1 cellular context compared by ENCODE assay signal in genomic region chr19:56101746-56102535, GRCh38.
A peak's percentile ranks its signal among the peaks of the same experiment; 100 is the strongest.
TF ChIP-seq lines count a peak whose summit lies in the region.

No MANE protein-coding gene starts in this region.

TF ChIP-seq in HepG2, 621 proteins besides CTCF, POLR2A, EP300 and RAD21:
- TF ChIP-seq RBM22 (optimal IDR thresholded peaks at IDR 0.05; ENCODE audit: low read length) (peak; percentile 57), U2AF1 (optimal IDR thresholded peaks at IDR 0.05; ENCODE audit: low read depth, low read length) (no peak), AGO2 (optimal IDR thresholded peaks at IDR 0.05; ENCODE audit: low read depth, low read length) (peak; percentile 15)
